ENCODE assay signal across 8 cellular contexts in the genomic region with DNA sequence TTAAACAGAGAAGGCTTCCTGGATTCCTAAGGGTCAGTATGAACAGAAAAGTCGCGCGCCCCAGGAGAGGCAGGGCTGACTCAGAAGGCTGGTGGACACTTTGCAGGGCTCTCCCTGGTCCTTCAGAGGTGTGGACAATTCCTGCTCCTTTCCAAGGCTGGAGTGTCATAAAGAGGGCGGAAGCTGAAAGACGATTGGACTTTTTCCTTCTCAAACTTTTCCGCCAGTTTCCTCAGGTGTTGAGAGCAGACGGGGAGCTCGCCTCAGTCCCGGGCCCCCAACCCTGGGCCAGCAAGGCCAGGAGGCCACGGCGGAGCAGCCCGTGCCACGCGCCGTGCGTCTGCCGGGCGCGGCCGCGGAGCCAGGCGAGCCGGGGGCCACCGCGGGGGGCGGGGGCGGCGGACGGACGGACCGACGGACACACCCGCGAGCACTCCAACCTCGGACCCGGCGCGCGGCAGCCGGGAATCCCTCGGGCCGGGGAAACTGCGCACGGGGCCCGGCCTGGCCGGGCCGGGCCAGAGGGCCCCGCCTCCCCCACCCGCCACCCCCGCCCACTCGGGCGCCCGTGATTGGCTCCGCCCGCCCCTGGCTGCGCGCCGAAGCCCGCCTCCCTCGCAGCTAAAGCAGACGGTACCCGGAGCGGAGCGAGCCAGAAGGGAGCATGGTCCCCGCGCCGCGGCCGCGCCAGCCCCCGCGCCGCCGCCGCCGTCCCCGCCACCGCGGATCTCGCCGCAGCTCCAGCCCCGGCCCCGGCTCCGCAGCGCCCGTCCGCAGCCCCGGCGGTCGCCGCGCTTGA. TPM values are rescaled to one million over a fixed set of nuclear protein-coding genes. Genes with fewer than 3 reads are reported as not detected.
DNase-seq lines count a peak whose midpoint lies in the region; ATAC-seq, FAIRE-seq and TF ChIP-seq lines count a peak whose summit lies in the region.

Gene KLHL29, plus strand, starts transcription at position 629 of the 799 bp plus-strand sequence. CDS start 177,018 bp downstream, outside the sequence.

- H2AFZ ChIP-seq in GM12878 (ENCODE audit: control insufficient read depth, low read depth, low read length), result peak within 1 kb of the TSS; percentile 37

- no peak within 1 kb of the TSS for H3K27ac ChIP-seq in GM12878 (ENCODE audit: control insufficient read depth, insufficient read depth)

- H3K4me3 ChIP-seq in Jurkat, Clone E6-1 (ENCODE audit: low read length), result peak within 1 kb of the TSS; percentile 55
- H3K4me3 ChIP-seq in GM12878, result peak within 1 kb of the TSS; percentile 81
- peak within 1 kb of the TSS; percentile 77 for H3K4me3 ChIP-seq in iPS-15b (ENCODE audit: low read depth, low read length)
- peak within 1 kb of the TSS; percentile 82 for H3K4me3 ChIP-seq in skeletal muscle satellite cell (ENCODE audit: low read length)

- TF ChIP-seq EP300 in GM12878 (IDR thresholded peaks at IDR 0.05; ENCODE audit: borderline replicate concordance in 1 of 2, control insufficient read depth in 1 of 2, low read depth in 2 of 2, low read length in 2 of 2), result no peak

- WGBS in GM12878 (ENCODE audit: insufficient coverage, insufficient replicate concordance, low lambda C conversion rate, missing lambda C conversion rate), result 27% methylated on average over 17 of the region's 92 CpGs

- H3K36me3 ChIP-seq in GM12878 (ENCODE audit: control insufficient read depth in 2 of 2, insufficient read depth in 2 of 2, low read length in 1 of 2), result no peaks in the 10 kb centered on the region
- no peaks in the 10 kb centered on the region for H3K36me3 ChIP-seq in iPS-15b (ENCODE audit: control insufficient read depth, insufficient read depth, low read length)
- H3K36me3 ChIP-seq in skeletal muscle satellite cell (ENCODE audit: insufficient read depth, low read length), result no peaks in the 10 kb centered on the region

- peaks cover 18% of the 10 kb centered on the region for H3K4me1 ChIP-seq in GM12878 (ENCODE audit: control insufficient read depth, insufficient read depth, low read length)
- H3K4me1 ChIP-seq in iPS-15b (ENCODE audit: control insufficient read depth, insufficient read depth, low read length), result peaks cover 2% of the 10 kb centered on the region
- H3K4me1 ChIP-seq in skeletal muscle satellite cell (ENCODE audit: control insufficient read depth, insufficient read depth, low read length), result peaks cover 28% of the 10 kb centered on the region

- TF ChIP-seq CTCF in GM12878 (IDR thresholded peaks at IDR 0.05 in 2 of 3, conservative IDR thresholded peaks at IDR 0.05 in 1 of 3; ENCODE audit: control insufficient read depth in 2 of 3, extremely low read depth in 1 of 3, insufficient read depth in 1 of 3, low read depth in 3 of 3, low read length in 3 of 3), result no peak

- H4K20me1 ChIP-seq in GM12878 (ENCODE audit: control insufficient read depth, insufficient read depth), result no peaks in the 10 kb centered on the region

- DNase-seq in G401 (ENCODE audit: low spot score) (peak; percentile 81), T1000 (lab: John Stamatoyannopoulos, UW) (peak; percentile 58), GM12878 (ENCODE audit: low read depth, low spot score) (no peak), GF-D8 (lab: John Stamatoyannopoulos, UW) (no peak)
- DNase-seq in Jurkat, Clone E6-1 (ENCODE audit: low read depth, low spot score), result no peak

- no peak for TF ChIP-seq RAD21 in GM12878 (IDR thresholded peaks at IDR 0.05; ENCODE audit: insufficient read depth, low read depth, low read length)

- TF ChIP-seq POLR2A in GM12878 (IDR thresholded peaks at IDR 0.05; ENCODE audit: low read depth, low read length), result peak; percentile 91

- intact Hi-C loops in GM12878 (cut with micrococcal nuclease; ENCODE audit: unreplicated experiment), result no loop called here

- POLR2A ChIA-PET in GM12878 (lab: Charles Lee), result interaction anchor here (1.0 kb wide), 1 partner anchor 15 kb away, joined by 3 read pairs; no protein-coding TSS in a partner anchor

- ATAC-seq in GM21717 (IDR thresholded peaks at IDR 0.05; ENCODE audit: unreplicated experiment) (peak; percentile 70), GM12878 (peak; percentile 46)

- H3K79me2 ChIP-seq in GM12878 (ENCODE audit: control insufficient read depth, insufficient read depth, low read length), result peaks cover 22% of the 10 kb centered on the region

- CTCF ChIA-PET in GM12878 (lab: Yijun Ruan, JAX), result no interaction called here

- H3K9me3 ChIP-seq in GM12878 (replicated peaks; ENCODE audit: control insufficient read depth, insufficient read depth, low read length) (no peaks in the 10 kb centered on the region), iPS-15b (ENCODE audit: control insufficient read depth, insufficient read depth, low read length) (no peaks in the 10 kb centered on the region), skeletal muscle satellite cell (replicated peaks; ENCODE audit: low read length) (no peaks in the 10 kb centered on the region)

- SMC1A ChIA-PET in GM12878 (lab: Charles Lee; ENCODE audit: uncharacterized antibody, unreplicated experiment), result interaction anchor here (0.7 to 1.0 kb wide), 2 partner anchors 9 to 15 kb away, joined by 3 read pairs; no protein-coding TSS in a partner anchor

- no peak for FAIRE-seq in GM12878 (lab: Jason Lieb, UNC)

- TSS peak; percentile 73 for BruUV-seq in GM12878 (replicated peaks; lab: Mats Ljungman, UMichigan)

- peak within 1 kb of the TSS; percentile 85; the same call in 1 of the 2 replicates for H3K4me2 ChIP-seq in GM12878 (ENCODE audit: control insufficient read depth, insufficient read depth)
- peak within 1 kb of the TSS; percentile 96 for H3K4me2 ChIP-seq in skeletal muscle satellite cell (ENCODE audit: low read length)

- H3K9ac ChIP-seq in GM12878 (ENCODE audit: control insufficient read depth, insufficient read depth, low read length), result peak within 1 kb of the TSS; percentile 37
- H3K9ac ChIP-seq in iPS-15b (ENCODE audit: low read depth, low read length), result no peak within 1 kb of the TSS
- peak within 1 kb of the TSS; percentile 79 for H3K9ac ChIP-seq in skeletal muscle satellite cell (ENCODE audit: low read depth, low read length)

- in situ Hi-C loops in G401 (cut with HindIII; ENCODE audit: low sequenced_read_pairs), result no loop called here
- in situ Hi-C loops in GM12878 (cut with MboI), result loop anchor here (25.0 kb wide), 1 partner anchor 978 kb away; the partner anchor contains the start of gene ITSN2

- H3K27me3 ChIP-seq in GM12878 (replicated peaks in 1 of 2; ENCODE audit: control insufficient read depth in 2 of 2, insufficient read depth in 2 of 2, low read length in 1 of 2) (no peaks in the 10 kb centered on the region), iPS-15b (ENCODE audit: control insufficient read depth, insufficient read depth, low read length) (peaks cover 61% of the 10 kb centered on the region), skeletal muscle satellite cell (ENCODE audit: control insufficient read depth, insufficient read depth, low read length) (no peaks in the 10 kb centered on the region)

- RAD21 ChIA-PET in GM12878 (lab: Charles Lee; ENCODE audit: unreplicated experiment), result interaction anchor here (0.5 to 0.6 kb wide), 2 partner anchors 43 to 44 kb away, joined by 3 read pairs; no protein-coding TSS in a partner anchor

TF ChIP-seq in GM12878, 131 proteins besides CTCF, POLR2A, EP300 and RAD21 (continues in another document):
- peak; percentile 41; the same call in 1 of the 2 replicates for TF ChIP-seq GATAD2B (conservative IDR thresholded peaks at IDR 0.05; ENCODE audit: low read depth)
- TF ChIP-seq TAF1 (IDR thresholded peaks at IDR 0.05; ENCODE audit: borderline replicate concordance, low read depth, low read length), result 0 out of 2 replicates have a peak, but pooled peaks have one; percentile 58
- peak in 1 of 2 experiments; percentile 59; a peak in 2 of 3 replicates for TF ChIP-seq EGR1 (IDR thresholded peaks at IDR 0.05; ENCODE audit: borderline replicate concordance in 1 of 2, low read depth in 2 of 2, low read length in 2 of 2)
- TF ChIP-seq BCLAF1 (IDR thresholded peaks at IDR 0.05), result no peak

RNA-seq across cellular contexts. Expression of gene KLHL29, which starts in this region (rescaled TPM):
- total RNA-seq in G401 (2014; rRNA removed; shearing (Covaris generic)), result not detected in 2 replicates
- 3.5 TPM for polyA plus RNA-seq in Jurkat, Clone E6-1 (2012; ENCODE audit: insufficient read depth, insufficient read length)
- total RNA-seq in GM12878 (2013; cell fraction: nucleolus; rRNA removed), result 30.8 and 36.8 TPM in 2 replicates
- total RNA-seq in GM12878 (2014; rRNA removed) (8.5 and 9.8 TPM in 2 replicates), GM12878 (2014; rRNA removed; fragmentation: Illumina TruSeq; extraction: Trizol) (6.3 and 6.9 TPM in 2 replicates), GM12878 (2021) (17.9 and 19.5 TPM in 2 replicates)
- polyA plus RNA-seq in GM12878 (2011; ENCODE audit: low read depth), result 3.9 TPM
- polyA plus RNA-seq in GM12878 (2011; rRNA removed) (4.3 and 5.3 TPM in 2 replicates), GM12878 (2014; fragmentation: Illumina TruSeq; extraction: Trizol) (5.7 and 9.5 TPM in 2 replicates), GM12878 (2014; fragmentation: Nextera tagmentation; extraction: Ambion mirVana) (1 to 10 TPM; 1.4 to 2.2 TPM), GM12878 (2014; rRNA removed) (16.1 and 19.4 TPM in 2 replicates), GM12878 (2016; fragmentation: Nextera tagmentation; extraction: Ambion mirVana) (1 to 10 TPM; 2.5 to 2.7 TPM)
- 5.4 and 7.7 TPM in 2 replicates for polyA plus RNA-seq in GM12878 (2011; cell fraction: cytosol; rRNA removed)
- 33.8 and 54.4 TPM in 2 replicates for polyA plus RNA-seq in GM12878 (2011; cell fraction: nucleus; rRNA removed)
- 5.1 and 6.7 TPM in 2 replicates for polyA plus RNA-seq in GM12878 (2012)
- 5.6 and 8.7 TPM in 2 replicates for polyA minus RNA-seq in GM12878 (2011; rRNA and poly(A)+ RNA removed)
- polyA minus RNA-seq in GM12878 (2011; cell fraction: cytosol; rRNA and poly(A)+ RNA removed), result 3.3 and 5.0 TPM in 2 replicates
- 7.9 and 19.0 TPM in 2 replicates for polyA minus RNA-seq in GM12878 (2011; cell fraction: nucleus; rRNA and poly(A)+ RNA removed)
- 7.6 and 12.7 TPM in 2 replicates for total RNA-seq in skeletal muscle satellite cell (2012; rRNA removed)

Comparison
In these comparisons a context has a peak if more than half of its experiments do, and no peak if none do; other contexts are left out.
1. Peak in DNase-seq in G401; RNA of the gene not detected or under 1 TPM.